In genomic region chr7:23298141-23298851, GRCh38 we compare ENCODE assay signal across 8 cellular contexts. TPM values are rescaled to one million over a fixed set of nuclear protein-coding genes. Genes with fewer than 3 reads are reported as not detected.
DNase-seq lines count a peak whose midpoint lies in the region; ATAC-seq and TF ChIP-seq lines count a peak whose summit lies in the region.

No MANE protein-coding gene starts in this region.

- H3K27ac ChIP-seq in SK-N-SH (ENCODE audit: low read depth in 2 of 2, low read length in 1 of 2) (peak overlapping the region; percentile 77 to 88), prostate gland (peak overlapping the region; percentile 63 to 66)

- peaks cover 20% of the 10 kb centered on the region for H3K4me1 ChIP-seq in HAP-1
- H3K4me1 ChIP-seq in SK-N-SH (ENCODE audit: control insufficient read depth in 1 of 2, insufficient read depth in 2 of 2, low read depth in 1 of 2, low read length in 1 of 2): peaks cover 8 to 20% of the 10 kb centered on the region in 2 experiments; a peak in 3 of 4 replicates
- no peaks in the 10 kb centered on the region for H3K4me1 ChIP-seq in prostate gland (replicated peaks)

- POLR2A ChIA-PET in SK-N-SH (lab: Yijun Ruan, JAX): interaction anchor here (0.9 to 1.5 kb wide), 3 partner anchors 10 to 158 kb away, joined by 3 to 4 read pairs (median 3); no protein-coding TSS in a partner anchor

- in situ Hi-C loops in HAP-1 (cut with MboI; ENCODE audit: low sequenced_read_pairs): no loop called here

- peaks cover 11% of the 10 kb centered on the region for H3F3A ChIP-seq in SK-N-SH (replicated peaks; ENCODE audit: insufficient read depth)

- no peak for TF ChIP-seq EP300 in SK-N-SH (IDR thresholded peaks at IDR 0.05; ENCODE audit: borderline replicate concordance in 1 of 2, low read depth in 1 of 2, low read length in 1 of 2)

- TF ChIP-seq RAD21 in SK-N-SH (IDR thresholded peaks at IDR 0.05; ENCODE audit: low read length): no peak

- no peak for TF ChIP-seq POLR2A in prostate gland (IDR thresholded peaks at IDR 0.05)

- H4K20me1 ChIP-seq in SK-N-SH (ENCODE audit: insufficient read depth): no peaks in the 10 kb centered on the region; the same call in 1 of the 2 replicates

- H3K4me2 ChIP-seq in SK-N-SH: peak overlapping the region; percentile 97

- intact Hi-C loops in prostate gland (cut with DNase I): no loop called here

- no peaks in the 10 kb centered on the region for H3K9me2 ChIP-seq in SK-N-SH

- peak overlapping the region; percentile 91; the same call in 1 of the 2 replicates for H3K9ac ChIP-seq in SK-N-SH

- CTCF ChIA-PET in SK-N-SH (lab: Yijun Ruan, JAX): interaction anchor here (0.5 to 9.9 kb wide), 8 partner anchors 11 to 1800 kb away, joined by 3 to 69 read pairs (median 4); no protein-coding TSS in a partner anchor

- H2AFZ ChIP-seq in SK-N-SH (ENCODE audit: low read depth): peak overlapping the region; percentile 89

- peak overlapping the region; percentile 94 for H3K4me3 ChIP-seq in HAP-1
- peak overlapping the region in 1 of 2 experiments; percentile 100; a peak in 3 of 4 replicates for H3K4me3 ChIP-seq in SK-N-SH (ENCODE audit: low read depth in 2 of 2, low read length in 1 of 2)
- H3K4me3 ChIP-seq in fibroblast of the aortic adventitia (ENCODE audit: low read depth, low read length): no peak overlapping the region
- H3K4me3 ChIP-seq in prostate gland: peak overlapping the region; percentile 76 to 79

- H3K9me3 ChIP-seq in HAP-1 (no peaks in the 10 kb centered on the region), SK-N-SH (no peaks in the 10 kb centered on the region), prostate gland (no peaks in the 10 kb centered on the region)

- WGBS in SK-N-SH (ENCODE audit: low lambda C conversion rate): 61% methylated on average over 11 of the region's 11 CpGs
- 77% methylated on average over 11 of the region's 11 CpGs for WGBS in prostate gland

- peak; percentile 25 to 41 for DNase-seq in HAP-1 (ENCODE audit: low spot score in 2 of 2)
- peak; percentile 44 for DNase-seq in SK-N-SH
- DNase-seq in fibroblast of the aortic adventitia (ENCODE audit: low read depth): peak; percentile 86
- DNase-seq in prostate gland (ENCODE audit: low spot score): no peak
- DNase-seq in activated CD8-positive, alpha-beta memory T cell treated with anti-CD3 and anti-CD28 coated beads for 24 hours: no peak
- no peak for DNase-seq in H4 (ENCODE audit: low spot score)
- DNase-seq in NCI-H526 treated with DMSO at 0.1 percent for 48 hours (lab: John Stamatoyannopoulos, UW): no peak

- H3K27me3 ChIP-seq in HAP-1 (ENCODE audit: low read depth) (no peaks in the 10 kb centered on the region), SK-N-SH (ENCODE audit: insufficient read depth) (no peaks in the 10 kb centered on the region), prostate gland (replicated peaks; ENCODE audit: insufficient read depth) (no peaks in the 10 kb centered on the region)

- H3K79me2 ChIP-seq in SK-N-SH (ENCODE audit: insufficient read depth): peaks cover 42% of the 10 kb centered on the region

- H3K36me3 ChIP-seq in HAP-1 (replicated peaks) (peaks cover 11% of the 10 kb centered on the region), SK-N-SH (replicated peaks in 1 of 2; ENCODE audit: control insufficient read depth in 1 of 2, insufficient read depth in 2 of 2, low read length in 1 of 2) (peaks cover 8 to 25% of the 10 kb centered on the region in 2 experiments), prostate gland (no peaks in the 10 kb centered on the region)

- no peak for ATAC-seq in HG02759 (IDR thresholded peaks at IDR 0.05; ENCODE audit: unreplicated experiment)

- no peak for TF ChIP-seq CTCF in SK-N-SH (IDR thresholded peaks at IDR 0.05)
- no peak for TF ChIP-seq CTCF in fibroblast of the aortic adventitia (IDR thresholded peaks at IDR 0.05; ENCODE audit: insufficient read depth, low read length)
- TF ChIP-seq CTCF in prostate gland (IDR thresholded peaks at IDR 0.05): no peak

TF ChIP-seq in SK-N-SH, 30 proteins besides CTCF, POLR2A, EP300 and RAD21:
- peak; percentile 63; the same call in 1 of the 2 replicates for TF ChIP-seq NFIC (IDR thresholded peaks at IDR 0.05; ENCODE audit: borderline replicate concordance)
- TF ChIP-seq, protein P1, sequence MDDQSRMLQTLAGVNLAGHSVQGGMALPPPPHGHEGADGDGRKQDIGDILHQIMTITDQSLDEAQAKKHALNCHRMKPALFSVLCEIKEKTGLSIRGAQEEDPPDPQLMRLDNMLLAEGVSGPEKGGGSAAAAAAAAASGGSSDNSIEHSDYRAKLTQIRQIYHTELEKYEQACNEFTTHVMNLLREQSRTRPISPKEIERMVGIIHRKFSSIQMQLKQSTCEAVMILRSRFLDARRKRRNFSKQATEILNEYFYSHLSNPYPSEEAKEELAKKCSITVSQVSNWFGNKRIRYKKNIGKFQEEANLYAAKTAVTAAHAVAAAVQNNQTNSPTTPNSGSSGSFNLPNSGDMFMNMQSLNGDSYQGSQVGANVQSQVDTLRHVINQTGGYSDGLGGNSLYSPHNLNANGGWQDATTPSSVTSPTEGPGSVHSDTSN (IDR thresholded peaks at IDR 0.05): 0 out of 2 replicates have a peak, but pooled peaks have one; percentile 6
- TF ChIP-seq TCF12 (IDR thresholded peaks at IDR 0.05): peak; percentile 51; the same call in 1 of the 2 replicates
- peak; percentile 61; the same call in 1 of the 2 replicates for TF ChIP-seq TEAD4 (IDR thresholded peaks at IDR 0.05; ENCODE audit: borderline replicate concordance, insufficient read depth)
- TF ChIP-seq NRF1 (IDR thresholded peaks at IDR 0.05; ENCODE audit: low read depth, low read length): no peak
- no peak for TF ChIP-seq RCOR1 (IDR thresholded peaks at IDR 0.05; ENCODE audit: low read length)

RNA-seq across cellular contexts. Expression of gene MALSU1, which starts 0.8 kb away (rescaled TPM):
- 93.6 and 102 TPM in 2 replicates for polyA plus RNA-seq in SK-N-SH (2012; rRNA removed)
- polyA plus RNA-seq in SK-N-SH (2012; cell fraction: cytosol; rRNA removed): 101 and 119 TPM in 2 replicates
- polyA plus RNA-seq in SK-N-SH (2012; cell fraction: nucleus; rRNA removed): 37.8 and 48.8 TPM in 2 replicates
- 53.1 and 55.2 TPM in 2 replicates for total RNA-seq in fibroblast of the aortic adventitia (ENCODE audit: low replicate concordance)
- 10 to 100 TPM; 52.1 to 55.5 TPM for total RNA-seq in prostate gland
- total RNA-seq in H4 (2014; rRNA removed; shearing (Covaris generic)): 158 and 178 TPM in 2 replicates

RNA-seq across cellular contexts. Expression of gene GPNMB, which starts 51.7 kb away (rescaled TPM):
- 13.8 and 24.9 TPM in 2 replicates for polyA plus RNA-seq in SK-N-SH (2012; rRNA removed)
- polyA plus RNA-seq in SK-N-SH (2012; cell fraction: cytosol; rRNA removed): 20.2 and 21.9 TPM in 2 replicates
- polyA plus RNA-seq in SK-N-SH (2012; cell fraction: nucleus; rRNA removed): 14.1 and 23.9 TPM in 2 replicates
- total RNA-seq in fibroblast of the aortic adventitia (ENCODE audit: low replicate concordance) (479 and 525 TPM in 2 replicates), prostate gland (10 to 100 TPM in 1 of 2 donors, 1 to 10 TPM in 1; 10.0 to 49.9 TPM)
- 81.4 and 112 TPM in 2 replicates for total RNA-seq in H4 (2014; rRNA removed; shearing (Covaris generic))

Comparison
In these comparisons a context has a peak if more than half of its experiments do, and no peak if none do; other contexts are left out.
1. DNase-seq: peak in HAP-1 (2 of 2), SK-N-SH (single experiment) and fibroblast of the aortic adventitia (single experiment); none in prostate gland (single experiment), activated CD8-positive, alpha-beta memory T cell treated with anti-CD3 and anti-CD28 coated beads for 24 hours (single experiment), H4 (single experiment) and NCI-H526 treated with DMSO at 0.1 percent for 48 hours (single experiment).